17 cellular contexts compared by ENCODE assay signal in the genomic region with DNA sequence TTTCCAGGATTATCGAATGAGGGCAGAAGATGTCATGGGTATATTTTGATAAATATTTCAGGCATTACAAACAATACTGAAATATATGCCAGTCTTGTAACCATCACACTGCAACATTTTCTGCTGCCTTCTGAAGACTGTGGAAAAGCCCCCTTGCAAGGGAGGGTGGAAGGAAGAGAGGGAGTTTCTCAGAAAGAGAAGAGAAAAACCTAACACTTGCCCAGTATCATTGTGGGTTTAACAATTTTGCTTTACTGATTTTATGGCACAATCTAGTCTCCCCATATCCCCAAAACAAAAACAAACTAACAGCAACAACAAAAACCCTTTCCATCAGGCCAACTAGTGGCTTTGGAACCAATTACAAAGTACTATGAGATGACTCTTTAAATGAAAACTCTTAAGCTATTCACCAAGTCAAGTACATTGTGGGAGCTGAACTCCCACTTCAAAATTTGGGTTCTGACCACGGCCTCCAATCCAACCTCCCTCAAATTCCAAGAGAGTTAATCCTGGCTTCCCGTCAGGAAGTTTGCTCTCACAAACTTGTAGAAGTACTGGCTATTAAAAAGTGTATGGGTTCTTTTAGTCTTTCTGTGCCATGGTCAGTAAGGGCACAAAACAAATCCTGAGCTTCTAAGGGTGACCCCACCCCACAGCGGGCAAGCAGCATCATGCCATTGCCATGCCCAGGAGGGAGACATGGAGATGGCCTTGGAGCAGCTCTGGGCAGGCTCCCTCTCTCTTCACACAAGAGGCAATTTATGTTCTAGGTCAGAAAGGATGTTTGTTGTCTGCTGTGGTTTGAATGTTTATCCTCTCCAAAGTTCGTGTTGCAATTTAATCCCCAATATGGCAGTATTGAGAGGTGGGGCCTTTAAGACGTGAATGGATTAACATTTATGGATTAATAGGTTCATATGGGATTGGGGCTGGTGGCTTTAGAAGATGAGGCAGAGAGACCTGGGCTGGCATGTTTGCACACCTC.
DNase-seq lines count a peak whose midpoint lies in the region; ATAC-seq and TF ChIP-seq lines count a peak whose summit lies in the region.
"Had no signal": no experiment of that assay in that cellular context is flagged by ENCODE, and none has a peak within 500 bp of the region (broad histone marks: within the 10 kb centered on the region; RNA-seq: fewer than 3 reads in every experiment).

No MANE protein-coding gene starts in this region.

- no peak overlapping the region for H3K4me2 ChIP-seq in hepatocyte

- peak overlapping the region; percentile 20 for H3K27ac ChIP-seq in hepatocyte
- peak overlapping the region; percentile 35 for H3K27ac ChIP-seq in rectal smooth muscle tissue (ENCODE audit: low read depth, low read length)
- H3K27ac ChIP-seq in vagina = peak overlapping the region; percentile 53

- DNase-seq in SIG-M5 treated with dmso at 0.1 percent for 504 hours (lab: John Stamatoyannopoulos, UW; ENCODE audit: unreplicated experiment) (peak; percentile 67), SIG-M5 (lab: John Stamatoyannopoulos, UW) (no peak), hepatocyte (ENCODE audit: low spot score) (no peak), vagina (ENCODE audit: extremely low spot score in 2 of 2) (peak in 1 of 2 donors; percentile 83), GM10248 (ENCODE audit: extremely low spot score) (no peak), GOT3 (lab: John Stamatoyannopoulos, UW) (no peak)
- DNase-seq: activated CD4-positive, alpha-beta memory T cell treated with anti-CD3 and anti-CD28 coated beads for 36 hours; amniotic stem cell; CD4-positive, CD25-positive, alpha-beta regulatory T cell; DND-41; H9; head of caudate nucleus; naive thymus-derived CD8-positive, alpha-beta T cell; NCI-H1092 treated with DMSO at 0.1 percent for 48 hours; stimulated activated CD4-positive, alpha-beta T cell treated with anti-CD3 and anti-CD28 coated beads, Interleukin-4, amount 100 ng/mL, for 24 hours had no signal

- H3K4me1 ChIP-seq in hepatocyte (ENCODE audit: insufficient read depth) (peaks cover 3% of the 10 kb centered on the region), rectal smooth muscle tissue (ENCODE audit: control insufficient read depth, insufficient read depth, low read length) (peaks cover 3% of the 10 kb centered on the region), vagina (peaks cover 80% of the 10 kb centered on the region)

- CTCF ChIA-PET in GM10248 (lab: Yijun Ruan, JAX) = interaction anchor here (1.0 to 5.2 kb wide), 6 partner anchors 8 to 24 kb away, joined by 3 to 34 read pairs (median 6); no protein-coding TSS in a partner anchor

- H3K27me3 ChIP-seq in hepatocyte = no peaks in the 10 kb centered on the region
- no peaks in the 10 kb centered on the region for H3K27me3 ChIP-seq in rectal smooth muscle tissue (ENCODE audit: control insufficient read depth, insufficient read depth, low read length)
- H3K27me3 ChIP-seq in vagina = no peaks in the 10 kb centered on the region

- H3K36me3 ChIP-seq in hepatocyte (replicated peaks; ENCODE audit: insufficient read depth, low read depth) (no peaks in the 10 kb centered on the region), rectal smooth muscle tissue (ENCODE audit: control insufficient read depth, insufficient read depth, low read length) (no peaks in the 10 kb centered on the region), vagina (no peaks in the 10 kb centered on the region)

- POLR2A ChIA-PET in GM10248 (lab: Yijun Ruan, JAX) = no interaction called here

- no peak overlapping the region for H2AFZ ChIP-seq in hepatocyte

- H3K4me3 ChIP-seq in hepatocyte (no peak overlapping the region), rectal smooth muscle tissue (ENCODE audit: low read length) (no peak overlapping the region), vagina (no peak overlapping the region)

- no peaks in the 10 kb centered on the region for H3K9me2 ChIP-seq in hepatocyte (replicated peaks; ENCODE audit: insufficient read depth)

- H3K9me3 ChIP-seq in hepatocyte (ENCODE audit: low read depth) = no peaks in the 10 kb centered on the region
- H3K9me3 ChIP-seq in vagina = no peaks in the 10 kb centered on the region

- TF ChIP-seq POLR2A in vagina (IDR thresholded peaks at IDR 0.05) = no peak

- intact Hi-C loops in vagina (cut with DNase I) = no loop called here

- no peaks in the 10 kb centered on the region for H3K79me2 ChIP-seq in hepatocyte

- H4K20me1 ChIP-seq in hepatocyte (ENCODE audit: insufficient read depth, poor library complexity, severe bottlenecking) = no peaks in the 10 kb centered on the region

- ATAC-seq in GM18498 (IDR thresholded peaks at IDR 0.05; ENCODE audit: unreplicated experiment) = no peak
- ATAC-seq: naive thymus-derived CD8-positive, alpha-beta T cell had no signal

- TF ChIP-seq CTCF in hepatocyte (IDR thresholded peaks at IDR 0.05; ENCODE audit: poor library complexity) = no peak
- TF ChIP-seq CTCF in vagina (IDR thresholded peaks at IDR 0.05) = no peak
- TF ChIP-seq CTCF in GM10248 (IDR thresholded peaks at IDR 0.05; ENCODE audit: control extremely low read depth, extremely low read depth, low read depth, missing control alignments) = no peak

- H3K9ac ChIP-seq in rectal smooth muscle tissue (ENCODE audit: low read length) = no peak overlapping the region

- 89% methylated on average over 6 of the region's 6 CpGs for WGBS in hepatocyte (ENCODE audit: low lambda C conversion rate, missing lambda C conversion rate)
